8 cellular contexts compared by ENCODE assay signal in genomic region chr11:112290462-112290894, GRCh38. TPM values are rescaled to one million over a fixed set of nuclear protein-coding genes. Genes with fewer than 3 reads are reported as not detected.
A peak's percentile ranks its signal among the peaks of the same experiment; 100 is the strongest.
DNase-seq lines count a peak whose midpoint lies in the region; ATAC-seq and TF ChIP-seq lines count a peak whose summit lies in the region.

No MANE protein-coding gene starts in this region.

- H3K27ac Mint-ChIP-seq in T-cell, result peak overlapping the region in 1 of 2 donors; percentile 58

- no peaks in the 10 kb centered on the region for H3K9me3 Mint-ChIP-seq in T-cell

- POLR2A ChIA-PET in T-cell (lab: Charles Lee), result no interaction called here

- H3K4me3 Mint-ChIP-seq in T-cell, result peak overlapping the region; percentile 70 to 77 (median 75)

- H3K4me3 ChIP-seq in fibroblast of villous mesenchyme (ENCODE audit: low read depth, low read length) (peak overlapping the region; percentile 74), retinal pigment epithelial cell (ENCODE audit: low read length) (peak overlapping the region; percentile 66)

- CTCF ChIA-PET in T-cell (lab: Charles Lee), result interaction anchor here in 1 of 2 donors (1.3 kb wide), 1 partner anchor 265 kb away, joined by 4 read pairs; no protein-coding TSS in a partner anchor

- no peak for DNase-seq in T-cell
- DNase-seq in fibroblast of villous mesenchyme (ENCODE audit: low read depth), result peak; percentile 22
- no peak for DNase-seq in retinal pigment epithelial cell (ENCODE audit: low read depth)
- no peak for DNase-seq in NAMALWA (ENCODE audit: low spot score)
- DNase-seq in stimulated activated CD4-positive, alpha-beta T cell treated with anti-CD3 and anti-CD28 coated beads, Interleukin-4, amount 100 ng/mL, for 4 hours, result no peak
- DNase-seq in activated CD8-positive, alpha-beta memory T cell treated with anti-CD3 and anti-CD28 coated beads, Interleukin-2, amount 50 U/mL, for 4 hours, result no peak

- peaks cover 0 to 3% of the 10 kb centered on the region in 2 donors for H3K27me3 Mint-ChIP-seq in T-cell

- TF ChIP-seq CTCF in fibroblast of villous mesenchyme (IDR thresholded peaks at IDR 0.05; ENCODE audit: insufficient read depth, low read depth, low read length) (no peak), retinal pigment epithelial cell (conservative IDR thresholded peaks at IDR 0.05; ENCODE audit: low read depth, low read length) (no peak)

- ATAC-seq in GM18499 (IDR thresholded peaks at IDR 0.05; ENCODE audit: insufficient read depth, unreplicated experiment) (peak; percentile 9), T-cell (replicated peaks in 1 of 4) (peak in 2 of 4 experiments; percentile 8 to 15), HG03432 (IDR thresholded peaks at IDR 0.05; ENCODE audit: unreplicated experiment) (no peak)

- H3K4me1 Mint-ChIP-seq in T-cell, result peaks cover 19 to 25% (median 20%) of the 10 kb centered on the region in 3 donors

- peaks cover 16% of the 10 kb centered on the region for H3K36me3 Mint-ChIP-seq in T-cell

RNA-seq across cellular contexts. Expression of gene PLET1, which starts 29.8 kb away (rescaled TPM):
- total RNA-seq in T-cell (not detected), fibroblast of villous mesenchyme (not detected in 2 replicates)
